In the genomic region with DNA sequence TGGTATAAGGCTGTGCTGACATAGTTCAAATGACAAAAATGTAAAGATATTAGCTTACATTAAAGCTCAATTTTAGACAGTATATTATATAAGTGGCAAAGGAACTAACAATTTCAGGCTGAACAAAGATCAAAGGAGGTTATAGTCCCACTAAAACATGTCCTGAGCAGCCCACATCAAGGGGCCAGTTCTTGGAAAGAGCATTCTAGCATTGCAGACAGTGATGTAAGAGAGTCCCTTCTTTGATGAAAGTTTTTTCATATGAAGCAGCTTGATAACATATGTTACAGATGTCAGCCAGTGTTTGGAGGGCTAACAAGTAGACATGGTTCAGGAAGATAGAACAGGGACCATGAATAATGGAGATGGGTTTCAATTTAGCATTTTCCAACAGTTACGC, we compare ENCODE assay signal across 27 cellular contexts.
"Had no signal": no experiment of that assay in that cellular context is flagged by ENCODE, and none has a peak within 500 bp of the region (broad histone marks: within the 10 kb centered on the region; RNA-seq: fewer than 3 reads in every experiment).

No MANE protein-coding gene starts in this region.

- FAIRE-seq: colon, endometrium had no signal

- H3K36me3 Mint-ChIP-seq: natural killer cell treated with Interleukin-12 subunit alpha and Interleukin-12 subunit beta and Interleukin-15 and Interleukin-18, amount 100 ng/mL, for 72 hours; T-cell had no signal

- H3K27ac ChIP-seq: body of pancreas, epithelial cell of prostate, esophagus squamous epithelium, heart right ventricle, lower lobe of right lung, stomach, thyroid gland, upper lobe of left lung, vagina had no signal

- H3K27ac Mint-ChIP-seq: natural killer cell treated with Interleukin-12 subunit alpha and Interleukin-12 subunit beta and Interleukin-15 and Interleukin-18, amount 100 ng/mL, for 72 hours; T-cell had no signal

- H3K9me3 Mint-ChIP-seq: natural killer cell treated with Interleukin-12 subunit alpha and Interleukin-12 subunit beta and Interleukin-15 and Interleukin-18, amount 100 ng/mL, for 72 hours; T-cell had no signal

- DNase-seq: activated CD4-positive, alpha-beta T cell treated with anti-CD3 and anti-CD28 coated beads for 4 hours; activated CD4-positive, alpha-beta T cell treated with anti-CD3 and anti-CD28 coated beads, Interleukin-2, amount 50 U/mL, for 48 hours; activated CD4-positive, CD25-positive, alpha-beta regulatory T cell; activated naive CD4-positive, alpha-beta T cell treated with Interleukin-2 at 50 U/mL for 16 hours; activated T-cell treated with anti-CD3 and anti-CD28 coated beads, Interleukin-2, amount 50 U/mL, for 48 hours; anterior cingulate cortex; body of pancreas; effector CD8-positive, alpha-beta T cell; esophagus squamous epithelium; foreskin melanocyte; heart right ventricle; kidney glomerular epithelial cell; lower lobe of right lung; mesendoderm; mucosa of descending colon; right cardiac atrium; stimulated activated CD4-positive, alpha-beta T cell treated with anti-CD3 and anti-CD28 coated beads, Interleukin-2, amount 100 ng/mL, for 48 hours; stomach; T-cell; thyroid gland; upper lobe of left lung had no signal

- H3K4me1 ChIP-seq: body of pancreas, esophagus squamous epithelium, heart right ventricle, lower lobe of right lung, stomach, thyroid gland, upper lobe of left lung, vagina had no signal

- ATAC-seq: body of pancreas; heart right ventricle; left lobe of liver; lower lobe of right lung; mucosa of descending colon; natural killer cell treated with Interleukin-12 subunit alpha and Interleukin-12 subunit beta and Interleukin-15 and Interleukin-18, amount 100 ng/mL, for 72 hours; right cardiac atrium; T-cell had no signal

- H3K4me3 Mint-ChIP-seq: natural killer cell treated with Interleukin-12 subunit alpha and Interleukin-12 subunit beta and Interleukin-15 and Interleukin-18, amount 100 ng/mL, for 72 hours; T-cell had no signal

- H3K4me3 ChIP-seq: body of pancreas, esophagus squamous epithelium, heart right ventricle, lower lobe of right lung, mucosa of descending colon, stomach, thyroid gland, upper lobe of left lung, vagina had no signal

- H3K9me3 ChIP-seq: body of pancreas, esophagus squamous epithelium, lower lobe of right lung, mucosa of descending colon, stomach, thyroid gland, upper lobe of left lung, vagina had no signal

- H3K4me1 Mint-ChIP-seq: T-cell had no signal

- H3K36me3 ChIP-seq: esophagus squamous epithelium, heart right ventricle, lower lobe of right lung, stomach, thyroid gland, upper lobe of left lung, vagina had no signal

- H3K27me3 ChIP-seq: body of pancreas, esophagus squamous epithelium, heart right ventricle, stomach, thyroid gland, upper lobe of left lung, vagina had no signal
